Comparison of ENCODE assay signal across 9 cellular contexts in genomic region chr2:211611061-211611518, GRCh38.
DNase-seq lines count a peak whose midpoint lies in the region; ATAC-seq and TF ChIP-seq lines count a peak whose summit lies in the region.
"Had no signal": no experiment of that assay in that cellular context is flagged by ENCODE, and none has a peak within 500 bp of the region (broad histone marks: within the 10 kb centered on the region; RNA-seq: fewer than 3 reads in every experiment).

No MANE protein-coding gene starts in this region.

- H3K9me3 ChIP-seq in right lobe of liver (no peaks in the 10 kb centered on the region), ascending aorta (no peaks in the 10 kb centered on the region)

- H3K27ac ChIP-seq in right lobe of liver (no peak overlapping the region), ascending aorta (no peak overlapping the region)
- H3K27ac ChIP-seq: 22Rv1 had no signal

- WGBS in right lobe of liver (ENCODE audit: insufficient coverage, low coverage, low lambda C conversion rate, missing lambda C conversion rate), result 85% methylated on average over 6 of the region's 6 CpGs

- no peaks in the 10 kb centered on the region for H3K36me3 ChIP-seq in right lobe of liver
- H3K36me3 ChIP-seq in ascending aorta, result no peaks in the 10 kb centered on the region

- H3K4me3 ChIP-seq in right lobe of liver (no peak overlapping the region), ascending aorta (no peak overlapping the region)

- H3K27me3 ChIP-seq in right lobe of liver (no peaks in the 10 kb centered on the region), ascending aorta (no peaks in the 10 kb centered on the region)

- intact Hi-C loops in right lobe of liver (cut with DNase I) (no loop called here), ascending aorta (cut with DNase I) (no loop called here)

- peak; percentile 68 for ATAC-seq in HG03097 (IDR thresholded peaks at IDR 0.05; ENCODE audit: low FRiP score, unreplicated experiment)
- peak in 3 of 4 donors; percentile 45 to 61 (median 46) for ATAC-seq in right lobe of liver
- ATAC-seq in HG02610 (IDR thresholded peaks at IDR 0.05; ENCODE audit: unreplicated experiment), result no peak
- ATAC-seq in GM18502 (IDR thresholded peaks at IDR 0.05; ENCODE audit: poor library complexity, unreplicated experiment), result no peak

- H3K4me1 ChIP-seq in right lobe of liver (no peaks in the 10 kb centered on the region), ascending aorta (no peaks in the 10 kb centered on the region)

- DNase-seq in NCI-H1436 (lab: John Stamatoyannopoulos, UW) (peak; percentile 45), NCI-H1436 treated with DMSO at 0.1 percent for 48 hours (lab: John Stamatoyannopoulos, UW) (no peak), RPMI7951 (ENCODE audit: low read depth) (peak; percentile 22), right lobe of liver (no peak), ascending aorta (ENCODE audit: low spot score in 2 of 2) (no peak)

- TF ChIP-seq CTCF in right lobe of liver (IDR thresholded peaks at IDR 0.05), result no peak
- TF ChIP-seq CTCF in ascending aorta (IDR thresholded peaks at IDR 0.05), result no peak

- TF ChIP-seq POLR2A in right lobe of liver (IDR thresholded peaks at IDR 0.05), result no peak

Comparison
In these comparisons a context has a peak if more than half of its experiments do, and no peak if none do; other contexts are left out.
1. DNase-seq: peak in NCI-H1436 (single experiment) and RPMI7951 (single experiment); none in NCI-H1436 treated with DMSO at 0.1 percent for 48 hours (single experiment), right lobe of liver (0 of 3) and ascending aorta (0 of 2).
2. ATAC-seq: peak in HG03097 (single experiment) and right lobe of liver (3 of 4); none in HG02610 (single experiment) and GM18502 (single experiment).